Comparison of ENCODE assay signal across 28 cellular contexts in the genomic region with DNA sequence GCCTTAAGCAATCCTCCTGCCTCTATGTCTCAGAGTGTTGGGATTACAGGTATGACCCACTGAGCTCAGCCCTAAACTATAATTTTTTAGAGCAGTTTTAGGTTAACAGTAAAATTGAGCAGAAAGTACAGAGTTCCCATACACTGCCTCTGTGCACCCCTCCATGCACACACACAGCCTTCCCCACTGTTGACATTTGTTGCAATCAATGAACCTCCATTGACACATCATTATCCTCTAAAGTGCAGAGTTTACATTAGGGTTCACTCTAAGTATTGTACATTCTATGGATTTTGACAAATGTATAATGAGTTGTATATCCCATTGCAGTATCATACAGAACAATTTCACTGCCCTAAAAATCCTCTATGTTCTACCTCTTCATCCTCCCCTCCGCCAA. TPM values are rescaled to one million over a fixed set of nuclear protein-coding genes. Genes with fewer than 3 reads are reported as not detected.
DNase-seq lines count a peak whose midpoint lies in the region; ATAC-seq, FAIRE-seq and TF ChIP-seq lines count a peak whose summit lies in the region.
"Had no signal": no experiment of that assay in that cellular context is flagged by ENCODE, and none has a peak within 500 bp of the region (broad histone marks: within the 10 kb centered on the region; RNA-seq: fewer than 3 reads in every experiment).

No MANE protein-coding gene starts in this region.

- H3K79me2 ChIP-seq in H9 (ENCODE audit: insufficient read depth, low read length) = no peaks in the 10 kb centered on the region; the same call in 1 of the 2 replicates

- TF ChIP-seq CTCF in H9 (conservative IDR thresholded peaks at IDR 0.05) (no peak), nephron (IDR thresholded peaks at IDR 0.05; ENCODE audit: unreplicated experiment in 3 of 3) (no peak)

- H3K4me2 ChIP-seq in H9 (ENCODE audit: insufficient read depth, insufficient read length, low read length) = no peak overlapping the region
- H3K4me2 ChIP-seq: BLaER1 had no signal

- H3K36me3 ChIP-seq in MG63 = no peaks in the 10 kb centered on the region
- H3K36me3 ChIP-seq: BE2C, BLaER1 had no signal

- DNase-seq in H9 (peak; percentile 3), HTR-8/SVneo (ENCODE audit: insufficient read length, low spot score) (no peak), MG63 (no peak), hepatic stellate cell (ENCODE audit: low spot score) (no peak)
- DNase-seq: 8988T; ACHN; BE2C; C1 segment of cervical spinal cord; CD4-positive, alpha-beta memory T cell; CD4-positive, CD25-positive, alpha-beta regulatory T cell; CD8-positive, alpha-beta memory T cell; COR-L47; DMS 273 treated with DMSO at 0.1 percent for 48 hours; DMS153; DMS53; DMS79; DND-41; EL; GDM1 had no signal

- no peak overlapping the region for H2BK120ac ChIP-seq in H9 (ENCODE audit: low read depth, low read length, poor library complexity, severe bottlenecking)

- H2BK20ac ChIP-seq in H9 (ENCODE audit: low read depth, low read length, poor library complexity, severe bottlenecking) = no peak overlapping the region

- peaks cover 0 to 11% of the 10 kb centered on the region in 2 experiments; a peak in 2 of 4 replicates for H3K4me1 Mint-ChIP-seq in H9
- peaks cover 55% of the 10 kb centered on the region for H3K4me1 Mint-ChIP-seq in nephron
- H3K4me1 Mint-ChIP-seq: CD14-positive monocyte; CD4-positive, alpha-beta memory T cell; CD8-positive, alpha-beta memory T cell had no signal

- H3K27me3 Mint-ChIP-seq in H9 (ENCODE audit: low read depth) (no peaks in the 10 kb centered on the region; the same call in 1 of the 2 replicates), nephron (ENCODE audit: low read depth) (peaks cover 6% of the 10 kb centered on the region)

- no peaks in the 10 kb centered on the region for H3K4me1 ChIP-seq in H9 (ENCODE audit: insufficient read depth, low read length)
- H3K4me1 ChIP-seq: BE2C had no signal

- FAIRE-seq in HTR-8/SVneo (lab: Jason Lieb, UNC) = peak; percentile 13
- FAIRE-seq: A204.1, GM12892, GM18507 had no signal

- H3K36me3 Mint-ChIP-seq in H9 (ENCODE audit: insufficient read depth in 1 of 3, low read depth in 3 of 3) = no peaks in the 10 kb centered on the region
- no peaks in the 10 kb centered on the region for H3K36me3 Mint-ChIP-seq in nephron (ENCODE audit: low read depth)
- H3K36me3 Mint-ChIP-seq: CD14-positive monocyte; CD4-positive, alpha-beta memory T cell; CD4-positive, CD25-positive, alpha-beta regulatory T cell; CD8-positive, alpha-beta memory T cell had no signal

- no peak overlapping the region for H2BK5ac ChIP-seq in H9 (ENCODE audit: insufficient read length, low read length)

- no peak overlapping the region for H3K18ac ChIP-seq in H9 (ENCODE audit: insufficient read length, low read depth, low read length)

- H3K9me3 ChIP-seq in H9 (ENCODE audit: control insufficient read depth, low read depth, low read length) = no peaks in the 10 kb centered on the region
- no peaks in the 10 kb centered on the region for H3K9me3 ChIP-seq in MG63
- H3K9me3 ChIP-seq: BE2C, BLaER1 had no signal

- no peaks in the 10 kb centered on the region; a peak in 1 of 5 replicates for H3K9me3 Mint-ChIP-seq in H9
- H3K9me3 Mint-ChIP-seq in nephron = peaks cover 2% of the 10 kb centered on the region
- H3K9me3 Mint-ChIP-seq: CD4-positive, alpha-beta memory T cell; CD4-positive, CD25-positive, alpha-beta regulatory T cell; CD8-positive, alpha-beta memory T cell had no signal

- no peak overlapping the region for H3T11ph ChIP-seq in H9 (ENCODE audit: low read length)

- H4K91ac ChIP-seq in H9 (ENCODE audit: insufficient read length, low read depth, low read length) = no peak overlapping the region

- no peak for ATAC-seq in HG02970 (IDR thresholded peaks at IDR 0.05; ENCODE audit: low FRiP score, unreplicated experiment)
- ATAC-seq: GM12878 had no signal

- no peaks in the 10 kb centered on the region for H3K79me1 ChIP-seq in H9 (ENCODE audit: insufficient read depth, low read depth, low read length, poor library complexity, severe bottlenecking)

- no peak overlapping the region for H3K4ac ChIP-seq in H9 (ENCODE audit: low read depth, low read length)

- H3K27ac Mint-ChIP-seq in H9 = no peak overlapping the region
- peak overlapping the region; percentile 53 to 82 (median 77) for H3K27ac Mint-ChIP-seq in nephron
- H3K27ac Mint-ChIP-seq: CD14-positive monocyte; CD4-positive, alpha-beta memory T cell; CD4-positive, CD25-positive, alpha-beta regulatory T cell; CD8-positive, alpha-beta memory T cell had no signal

- no peak overlapping the region for H3K4me3 ChIP-seq in MG63
- H3K4me3 ChIP-seq: BLaER1, GM12878 had no signal

- H4K5ac ChIP-seq in H9 (ENCODE audit: insufficient read length, low read depth, low read length) = no peak overlapping the region

- H2AFZ ChIP-seq in H9 (ENCODE audit: low read length) = no peak overlapping the region

- H3K4me3 Mint-ChIP-seq in H9 (no peak overlapping the region), nephron (no peak overlapping the region)
- H3K4me3 Mint-ChIP-seq: CD14-positive monocyte; CD4-positive, alpha-beta memory T cell; CD4-positive, CD25-positive, alpha-beta regulatory T cell; CD8-positive, alpha-beta memory T cell had no signal

- no peaks in the 10 kb centered on the region for H4K20me1 ChIP-seq in H9 (ENCODE audit: control insufficient read depth, insufficient read depth, insufficient read length)
- H4K20me1 ChIP-seq: BLaER1 had no signal

- H3K27me3 ChIP-seq in H9 (ENCODE audit: insufficient read depth, low read length) = no peaks in the 10 kb centered on the region
- H3K27me3 ChIP-seq in MG63 = peaks cover 15% of the 10 kb centered on the region; the same call in 1 of the 2 replicates
- H3K27me3 ChIP-seq: BE2C, BLaER1 had no signal

- no peaks in the 10 kb centered on the region for H3K23me2 ChIP-seq in H9 (ENCODE audit: insufficient read length, low read depth, low read length, poor library complexity, severe bottlenecking)

- no CpG with 5 or more reads among the region's 1 CpG for WGBS in H9 (ENCODE audit: extremely low coverage, insufficient read length, low lambda C conversion rate)

- no peak overlapping the region for H3K23ac ChIP-seq in H9 (ENCODE audit: insufficient read length, low read depth, low read length)

- no peak overlapping the region for H3K14ac ChIP-seq in H9 (ENCODE audit: insufficient read depth, low read length)

- no peak overlapping the region for H3K27ac ChIP-seq in H9 (ENCODE audit: insufficient read length, low read depth, low read length)
- H3K27ac ChIP-seq: BLaER1 had no signal

- H2BK15ac ChIP-seq in H9 (ENCODE audit: low read depth, low read length) = no peak overlapping the region

- H3K56ac ChIP-seq in H9 (ENCODE audit: insufficient read length, low read depth, low read length) = no peak overlapping the region

- H2AK5ac ChIP-seq in H9 (ENCODE audit: insufficient read length, low read length) = no peak overlapping the region

- no peak overlapping the region for H2BK12ac ChIP-seq in H9 (ENCODE audit: insufficient read length, low read depth, low read length)

- H4K8ac ChIP-seq in H9 (replicated peaks; ENCODE audit: insufficient read length, low read depth, low read length) = no peak overlapping the region

- H3K9ac ChIP-seq in H9 (ENCODE audit: extremely low read depth, insufficient read length, low read length) = no peak overlapping the region
- H3K9ac ChIP-seq: BLaER1 had no signal

RNA-seq across cellular contexts. Expression of gene NGFR, which starts 35.0 kb away (rescaled TPM):
- 9.6 and 10.9 TPM in 2 replicates for total RNA-seq in H9 (2021)
- total RNA-seq in MG63 (2014; rRNA removed; shearing (Covaris generic); ENCODE audit: low replicate concordance) = 3.4 and 3.6 TPM in 2 replicates

RNA-seq across cellular contexts. Expression of gene NXPH3, which starts 45.6 kb away (rescaled TPM):
- total RNA-seq in H9 (2021) = 1.3 and 1.7 TPM in 2 replicates
- total RNA-seq in MG63 (2014; rRNA removed; shearing (Covaris generic); ENCODE audit: low replicate concordance) = 0.36 TPM in 1 of 2 replicates, not detected in the other
- total RNA-seq: CD4-positive, alpha-beta memory T cell; CD4-positive, CD25-positive, alpha-beta regulatory T cell; Daoy had no signal

Comparison
In these comparisons a context has a peak if more than half of its experiments do, and no peak if none do; other contexts are left out.
1. H3K27ac Mint-ChIP-seq: peak in nephron (3 of 3); none in H9 (0 of 3).